Comparison of ENCODE assay signal across 8 cellular contexts in genomic region chr10:6579904-6580278, GRCh38. TPM values are rescaled to one million over a fixed set of nuclear protein-coding genes. Genes with fewer than 3 reads are reported as not detected.
DNase-seq lines count a peak whose midpoint lies in the region; ATAC-seq and TF ChIP-seq lines count a peak whose summit lies in the region.

Gene PRKCQ, minus strand, starts transcription at chr10:6580276. Its CDS starts 65,141 bp downstream, at chr10:6515135.

- TF ChIP-seq CTCF in AG10803 (conservative IDR thresholded peaks at IDR 0.05; ENCODE audit: low read length), result no peak; the same call in 1 of the 2 replicates
- TF ChIP-seq CTCF in brain (conservative IDR thresholded peaks at IDR 0.05), result no peak
- TF ChIP-seq CTCF in left lung (IDR thresholded peaks at IDR 0.05), result no peak
- no peak for TF ChIP-seq CTCF in thyroid gland (IDR thresholded peaks at IDR 0.05)

- H3K4me3 Mint-ChIP-seq in brain, result peak within 1 kb of the TSS; percentile 87 to 93 (median 88)

- H3K4me1 ChIP-seq in left lung (peaks cover 0 to 30% of the 10 kb centered on the region in 2 donors), thyroid gland (peaks cover 8 to 16% of the 10 kb centered on the region in 2 donors)

- H3K9me3 Mint-ChIP-seq in brain, result peaks cover 0 to 3% (median 0%) of the 10 kb centered on the region in 5 experiments

- ATAC-seq in GM19324 (IDR thresholded peaks at IDR 0.05; ENCODE audit: low FRiP score, unreplicated experiment) (peak; percentile 18), left lung (peak; percentile 55)

- H3K4me3 ChIP-seq in AG10803 (ENCODE audit: low read length) (peak within 1 kb of the TSS; percentile 50), left lung (peak within 1 kb of the TSS; percentile 57 to 64), thyroid gland (replicated peaks in 1 of 3) (peak within 1 kb of the TSS; percentile 54 to 83 (median 72))

- H3K9me3 ChIP-seq in left lung, result no peaks in the 10 kb centered on the region
- no peaks in the 10 kb centered on the region for H3K9me3 ChIP-seq in thyroid gland

- no peak for TF ChIP-seq POLR2A in thyroid gland (IDR thresholded peaks at IDR 0.05)

- WGBS in thyroid gland, 2 donors, result 1% methylated on average over 16 to 35 of the region's 41 CpGs

- H3K27me3 Mint-ChIP-seq in brain, result peaks cover 28% of the 10 kb centered on the region

- DNase-seq in AG10803 (ENCODE audit: low read depth) (peak; percentile 10), HuH-7 (ENCODE audit: low spot score) (peak; percentile 49), left lung (no peak), thyroid gland (peak; percentile 45 to 51), cerebellar cortex (ENCODE audit: low spot score) (no peak), NCI-H524 treated with DMSO at 0.1 percent for 48 hours (lab: John Stamatoyannopoulos, UW) (no peak)

- H3K36me3 Mint-ChIP-seq in brain, result no peaks in the 10 kb centered on the region

- H3K27ac Mint-ChIP-seq in brain, result peak within 1 kb of the TSS; percentile 53 to 82 (median 75)

- intact Hi-C loops in left lung (cut with DNase I) (no loop called here), thyroid gland (cut with DNase I) (no loop called here)

- no peaks in the 10 kb centered on the region for H3K36me3 ChIP-seq in left lung
- no peaks in the 10 kb centered on the region for H3K36me3 ChIP-seq in thyroid gland

- peaks cover 35% of the 10 kb centered on the region for H3K4me1 Mint-ChIP-seq in brain

- H3K27ac ChIP-seq in left lung, result peak within 1 kb of the TSS; percentile 77 to 79
- peak within 1 kb of the TSS; percentile 79 to 95 (median 92) for H3K27ac ChIP-seq in thyroid gland

- H3K27me3 ChIP-seq in left lung (peaks cover 0 to 34% of the 10 kb centered on the region in 2 donors), thyroid gland (no peaks in the 10 kb centered on the region)

RNA-seq across cellular contexts. Expression of gene PRKCQ, which starts in this region (rescaled TPM):
- 5.1 TPM for polyA plus RNA-seq in brain (ENCODE audit: insufficient read depth, low read depth, low replicate concordance)
- total RNA-seq in left lung, result 1 to 10 TPM; 7.0 to 7.3 TPM
- total RNA-seq in thyroid gland, result 10 to 100 TPM; 24.2 to 45.7 (median 34.5) TPM

Comparison
In these comparisons a context has a peak if more than half of its experiments do, and no peak if none do; other contexts are left out.
1. DNase-seq: peak in AG10803 (single experiment), HuH-7 (single experiment) and thyroid gland (2 of 2); none in left lung (0 of 2), cerebellar cortex (single experiment) and NCI-H524 treated with DMSO at 0.1 percent for 48 hours (single experiment).
2. Peak in every context shown above with its lines, with median percentiles within 50 percentile points of each other: H3K4me3 ChIP-seq.